Comparison of ENCODE assay signal across 9 cellular contexts in genomic region chr17:37358830-37359681, GRCh38. TPM values are rescaled to one million over a fixed set of nuclear protein-coding genes. Genes with fewer than 3 reads are reported as not detected.
A peak's percentile ranks its signal among the peaks of the same experiment; 100 is the strongest.
DNase-seq lines count a peak whose midpoint lies in the region; ATAC-seq and TF ChIP-seq lines count a peak whose summit lies in the region.
"Had no signal": no experiment of that assay in that cellular context is flagged by ENCODE, and none has a peak within 500 bp of the region (broad histone marks: within the 10 kb centered on the region; RNA-seq: fewer than 3 reads in every experiment).

No MANE protein-coding gene starts in this region.

- intact Hi-C loops in activated B cell treated with CpG ODN at 0.5 μM for 24 hours (cut with micrococcal nuclease): loop anchor here (1.0 to 2.0 kb wide), 5 partner anchors 38 to 814 kb away; partner anchors contain the start of genes ACACA, DUSP14, SYNRG and TADA2A

- H3K27ac Mint-ChIP-seq in activated B cell treated with CpG ODN at 0.5 μM for 24 hours: peak overlapping the region; percentile 67

- ATAC-seq in GM18907 (IDR thresholded peaks at IDR 0.05; ENCODE audit: unreplicated experiment) (peak; percentile 90), HG03139 (IDR thresholded peaks at IDR 0.05; ENCODE audit: unreplicated experiment) (peak; percentile 91), activated B cell treated with CpG ODN at 0.5 μM for 24 hours (ENCODE audit: low read depth) (peak; percentile 97)

- H3K27me3 Mint-ChIP-seq in activated B cell treated with CpG ODN at 0.5 μM for 24 hours: no peaks in the 10 kb centered on the region

- peak overlapping the region; percentile 87 for H3K27ac ChIP-seq in caudate nucleus (ENCODE audit: low read depth, low read length)

- H3K4me3 ChIP-seq in AG09309 (ENCODE audit: control insufficient read depth, low read depth, low read length): peak overlapping the region; percentile 56

- no peak for TF ChIP-seq CTCF in AG09309 (IDR thresholded peaks at IDR 0.05; ENCODE audit: control insufficient read depth, insufficient read depth, low read depth, low read length, missing control alignments)
- TF ChIP-seq CTCF in activated B cell treated with CpG ODN at 0.5 μM for 24 hours (IDR thresholded peaks at IDR 0.05): no peak

- DNase-seq in AG09309 (ENCODE audit: low read depth): no peak
- peak; percentile 88 for DNase-seq in NCI-H2227 treated with DMSO at 0.1 percent for 48 hours (lab: John Stamatoyannopoulos, UW)
- DNase-seq in activated B cell treated with CpG ODN at 0.5 μM for 24 hours: peak; percentile 93
- DNase-seq in caudate nucleus (lab: John Stamatoyannopoulos, UW): peak; percentile 12 to 95 (median 88)
- DNase-seq in islet precursor cell: peak; percentile 100
- peak; percentile 86 for DNase-seq in stimulated activated CD4-positive, alpha-beta T cell treated with anti-CD3 and anti-CD28 coated beads, Interleukin-12 subunit alpha, Interleukin-12 subunit beta, amount 100 ng/mL, for 4 hours

- CTCF ChIA-PET in activated B cell treated with CpG ODN at 0.5 μM for 24 hours (lab: Charles Lee): interaction anchor here (1.1 to 1.3 kb wide), 2 partner anchors 14 to 17 kb away, joined by 3 to 4 read pairs; no protein-coding TSS in a partner anchor

- H3K9me3 Mint-ChIP-seq in activated B cell treated with CpG ODN at 0.5 μM for 24 hours: no peaks in the 10 kb centered on the region

- peak overlapping the region; percentile 81 for H3K4me3 Mint-ChIP-seq in activated B cell treated with CpG ODN at 0.5 μM for 24 hours

- H3K36me3 Mint-ChIP-seq in activated B cell treated with CpG ODN at 0.5 μM for 24 hours (ENCODE audit: low read depth): no peaks in the 10 kb centered on the region

- peaks cover 18% of the 10 kb centered on the region for H3K4me1 Mint-ChIP-seq in activated B cell treated with CpG ODN at 0.5 μM for 24 hours

- POLR2A ChIA-PET in activated B cell treated with CpG ODN at 0.5 μM for 24 hours (lab: Charles Lee): interaction anchor here (0.5 to 1.3 kb wide), 7 partner anchors 14 to 1840 kb away, joined by 3 to 6 read pairs (median 5); partner anchors contain the start of genes ACACA, SYNRG and TADA2A

RNA-seq across cellular contexts. Expression of gene C17orf78, which starts 16.7 kb away (rescaled TPM):
- not detected in 2 replicates for total RNA-seq in activated B cell treated with CpG ODN at 0.5 μM for 24 hours
- total RNA-seq: T-helper 2 cell treated with Interferon-gamma antibody and Interleukin-4, amounts not matched to agents 100 ng/mL and 5 ng/mL, for 36 hours had no signal

RNA-seq across cellular contexts. Expression of gene ACACA, which starts 47.6 kb away (rescaled TPM):
- total RNA-seq in activated B cell treated with CpG ODN at 0.5 μM for 24 hours: 32.4 and 42.4 TPM in 2 replicates

RNA-seq across cellular contexts. Expression of gene TADA2A, which starts 47.6 kb away (rescaled TPM):
- 35.6 and 42.0 TPM in 2 replicates for total RNA-seq in activated B cell treated with CpG ODN at 0.5 μM for 24 hours
